In the genomic region with DNA sequence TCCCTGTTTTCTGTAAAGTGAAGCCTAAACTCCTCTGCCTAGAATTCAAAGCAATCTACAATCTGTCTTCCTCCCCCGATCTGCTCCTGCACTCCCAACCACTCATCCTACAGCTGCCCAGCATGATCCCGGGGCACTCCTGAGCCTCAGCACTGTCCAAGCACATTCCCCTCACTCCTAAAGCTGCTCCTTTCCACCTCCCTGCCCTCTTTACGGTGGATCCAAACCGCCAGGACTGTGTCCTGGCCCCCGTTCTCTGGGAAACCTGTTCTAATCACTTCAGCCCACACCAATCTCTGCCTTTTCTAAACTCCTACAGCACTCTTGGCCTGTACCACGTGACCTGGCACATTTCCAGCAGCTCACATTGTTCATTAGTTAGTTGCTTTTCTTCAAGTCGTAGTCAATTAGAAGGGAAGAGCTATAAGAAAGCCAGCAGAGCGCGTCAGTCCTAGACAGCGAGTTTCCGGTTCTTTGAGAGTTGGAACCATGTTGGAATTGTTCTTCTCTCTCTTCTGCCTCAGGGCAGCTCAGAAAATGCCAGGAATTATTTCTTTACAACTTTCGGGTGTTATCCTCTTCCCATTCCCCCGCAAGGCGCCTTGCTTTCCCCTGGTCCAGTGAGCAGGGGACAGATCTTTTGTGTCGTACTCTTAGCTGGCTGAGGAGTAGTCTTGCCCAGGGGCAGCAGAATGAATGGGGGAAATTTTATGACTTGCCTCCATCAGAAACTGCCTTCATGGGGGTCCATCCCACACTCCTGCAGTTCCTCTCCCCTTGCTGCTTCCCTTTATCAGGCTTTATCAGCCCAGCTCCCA, we compare ENCODE assay signal across 11 cellular contexts.
DNase-seq lines count a peak whose midpoint lies in the region; ATAC-seq and TF ChIP-seq lines count a peak whose summit lies in the region.
"Had no signal": no experiment of that assay in that cellular context is flagged by ENCODE, and none has a peak within 500 bp of the region (broad histone marks: within the 10 kb centered on the region; RNA-seq: fewer than 3 reads in every experiment).

No MANE protein-coding gene starts in this region.

- H3K9me3 ChIP-seq in HEK293 (ENCODE audit: control insufficient read depth, insufficient read depth, low read depth, low read length) (no peaks in the 10 kb centered on the region), MM.1S (replicated peaks; ENCODE audit: insufficient read depth, low read length) (no peaks in the 10 kb centered on the region)
- H3K9me3 ChIP-seq: Peyer's patch had no signal

- H3K4me3 ChIP-seq in HEK293 (ENCODE audit: low read depth, low read length) (no peak overlapping the region), fibroblast of pulmonary artery (replicated peaks; ENCODE audit: low read depth, low read length) (no peak overlapping the region), MM.1S (ENCODE audit: low read length) (no peak overlapping the region)
- H3K4me3 ChIP-seq: Peyer's patch had no signal

- H3K9me2 ChIP-seq in MM.1S (replicated peaks; ENCODE audit: insufficient read depth, low read length), result no peaks in the 10 kb centered on the region

- H3K27ac ChIP-seq in HEK293 (ENCODE audit: extremely low read depth, low read depth, low read length) (no peak overlapping the region), MM.1S (ENCODE audit: low read length) (no peak overlapping the region)
- H3K27ac ChIP-seq: Peyer's patch had no signal

- H4K20me1 ChIP-seq in MM.1S (ENCODE audit: insufficient read depth, low read length), result no peaks in the 10 kb centered on the region

- H2AFZ ChIP-seq in MM.1S (ENCODE audit: low read length), result no peak overlapping the region

- H3K79me2 ChIP-seq in MM.1S (ENCODE audit: low read length), result no peaks in the 10 kb centered on the region

- intact Hi-C loops in posterior vena cava (cut with DNase I), result no loop called here

- H3K4me1 ChIP-seq in HEK293 (ENCODE audit: control insufficient read depth, insufficient read depth, low read length) (peaks cover 7% of the 10 kb centered on the region; the same call in 1 of the 2 replicates), MM.1S (ENCODE audit: low read length) (no peaks in the 10 kb centered on the region)
- H3K4me1 ChIP-seq: Peyer's patch had no signal

- ATAC-seq in SK-N-SH treated with all-trans-retinoic acid at 6 μM for 48 hours (peak; percentile 83), GM21360 (IDR thresholded peaks at IDR 0.05; ENCODE audit: unreplicated experiment) (no peak), HG03469 (IDR thresholded peaks at IDR 0.05; ENCODE audit: unreplicated experiment) (no peak)
- ATAC-seq: activated CD8-positive, alpha-beta T cell treated with anti-CD3 and anti-CD28 coated beads, Interleukin-2, amount 10 ng/mL, durations not matched to agents 7 days and 5 days had no signal

- TF ChIP-seq CTCF in HEK293 (tag by site-specific recombination; IDR thresholded peaks at IDR 0.05), result no peak
- TF ChIP-seq CTCF in fibroblast of pulmonary artery (IDR thresholded peaks at IDR 0.05; ENCODE audit: low read length, missing control alignments), result no peak
- TF ChIP-seq CTCF in MM.1S (IDR thresholded peaks at IDR 0.05; ENCODE audit: low read length), result no peak

- no peaks in the 10 kb centered on the region for H3F3A ChIP-seq in MM.1S (ENCODE audit: insufficient read depth, low read length)

- no peak overlapping the region for H3K9ac ChIP-seq in MM.1S (ENCODE audit: low read length)

- H3K27me3 ChIP-seq in MM.1S (replicated peaks; ENCODE audit: insufficient read depth, low read length), result no peaks in the 10 kb centered on the region
- H3K27me3 ChIP-seq: Peyer's patch had no signal

- CTCF ChIA-PET in HEK293 (lab: Yijun Ruan, JAX), result interaction anchor here (0.6 to 7.7 kb wide), 4 partner anchors 13 to 195 kb away, joined by 3 to 104 read pairs (median 4); no protein-coding TSS in a partner anchor

- H3K4me2 ChIP-seq in MM.1S (ENCODE audit: low read depth, low read length), result no peak overlapping the region

- POLR2A ChIA-PET in HEK293 (lab: Yijun Ruan, JAX), result no interaction called here

- H3K36me3 ChIP-seq in HEK293 (ENCODE audit: control insufficient read depth in 2 of 2, insufficient read depth in 1 of 2, low read length in 2 of 2) (no peaks in the 10 kb centered on the region), MM.1S (replicated peaks; ENCODE audit: insufficient read depth, low read length) (no peaks in the 10 kb centered on the region)
- H3K36me3 ChIP-seq: Peyer's patch had no signal

- DNase-seq in fibroblast of pulmonary artery (ENCODE audit: low read depth) (peak; percentile 25), posterior vena cava (ENCODE audit: low spot score) (peak; percentile 41), NCI-H1048 (lab: John Stamatoyannopoulos, UW) (no peak), MM.1S (no peak)
- DNase-seq: activated CD8-positive, alpha-beta T cell treated with anti-CD3 and anti-CD28 coated beads, Interleukin-2, amount 10 ng/mL, durations not matched to agents 7 days and 5 days; central memory CD4-positive, alpha-beta T cell; Peyer's patch had no signal

TF ChIP-seq in HEK293, 187 proteins besides CTCF, POLR2A, EP300 and RAD21 (continues in another document):
- TF ChIP-seq TRIM28 (IDR thresholded peaks at IDR 0.05; ENCODE audit: borderline replicate concordance, low read length) (0 out of 2 replicates have a peak, but pooled peaks have one; percentile 32), ZNF146 (tag by site-specific recombination; IDR thresholded peaks at IDR 0.05) (peak; percentile 14; the same call in 1 of the 2 replicates), MZF1 (tag by site-specific recombination; IDR thresholded peaks at IDR 0.05; ENCODE audit: borderline replicate concordance) (peak; percentile 74; the same call in 1 of the 2 replicates), ZNF548 (tag by site-specific recombination; IDR thresholded peaks at IDR 0.05) (no peak), ZIC2 (tag by site-specific recombination; IDR thresholded peaks at IDR 0.05) (peak; percentile 75)
- TF ChIP-seq, protein P1, sequence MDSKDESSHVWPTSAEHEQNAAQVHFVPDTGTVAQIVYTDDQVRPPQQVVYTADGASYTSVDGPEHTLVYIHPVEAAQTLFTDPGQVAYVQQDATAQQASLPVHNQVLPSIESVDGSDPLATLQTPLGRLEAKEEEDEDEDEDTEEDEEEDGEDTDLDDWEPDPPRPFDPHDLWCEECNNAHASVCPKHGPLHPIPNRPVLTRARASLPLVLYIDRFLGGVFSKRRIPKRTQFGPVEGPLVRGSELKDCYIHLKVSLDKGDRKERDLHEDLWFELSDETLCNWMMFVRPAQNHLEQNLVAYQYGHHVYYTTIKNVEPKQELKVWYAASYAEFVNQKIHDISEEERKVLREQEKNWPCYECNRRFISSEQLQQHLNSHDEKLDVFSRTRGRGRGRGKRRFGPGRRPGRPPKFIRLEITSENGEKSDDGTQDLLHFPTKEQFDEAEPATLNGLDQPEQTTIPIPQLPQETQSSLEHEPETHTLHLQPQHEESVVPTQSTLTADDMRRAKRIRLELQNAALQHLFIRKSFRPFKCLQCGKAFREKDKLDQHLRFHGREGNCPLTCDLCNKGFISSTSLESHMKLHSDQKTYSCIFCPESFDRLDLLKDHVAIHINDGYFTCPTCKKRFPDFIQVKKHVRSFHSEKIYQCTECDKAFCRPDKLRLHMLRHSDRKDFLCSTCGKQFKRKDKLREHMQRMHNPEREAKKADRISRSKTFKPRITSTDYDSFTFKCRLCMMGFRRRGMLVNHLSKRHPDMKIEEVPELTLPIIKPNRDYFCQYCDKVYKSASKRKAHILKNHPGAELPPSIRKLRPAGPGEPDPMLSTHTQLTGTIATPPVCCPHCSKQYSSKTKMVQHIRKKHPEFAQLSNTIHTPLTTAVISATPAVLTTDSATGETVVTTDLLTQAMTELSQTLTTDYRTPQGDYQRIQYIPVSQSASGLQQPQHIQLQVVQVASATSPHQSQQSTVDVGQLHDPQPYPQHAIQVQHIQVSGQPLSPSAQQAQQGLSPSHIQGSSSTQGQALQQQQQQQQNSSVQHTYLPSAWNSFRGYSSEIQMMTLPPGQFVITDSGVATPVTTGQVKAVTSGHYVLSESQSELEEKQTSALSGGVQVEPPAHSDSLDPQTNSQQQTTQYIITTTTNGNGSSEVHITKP (tag by site-specific recombination; IDR thresholded peaks at IDR 0.05), result 0 out of 2 replicates have a peak, but pooled peaks have one; percentile 5

TF ChIP-seq in SK-N-SH treated with all-trans-retinoic acid at 6 μM for 48 hours, 23 proteins besides CTCF, POLR2A, EP300 and RAD21 (continues in another document):
- TF ChIP-seq ARNTL (CRISPR knock-in tag; IDR thresholded peaks at IDR 0.05; ENCODE audit: borderline replicate concordance, low read depth) (no peak), TOX (CRISPR knock-in tag; IDR thresholded peaks at IDR 0.05; ENCODE audit: borderline replicate concordance) (no peak), SNAI2 (CRISPR knock-in tag; IDR thresholded peaks at IDR 0.05) (no peak), ESRRG (CRISPR knock-in tag; IDR thresholded peaks at IDR 0.05) (no peak)
- TF ChIP-seq, protein P2, sequence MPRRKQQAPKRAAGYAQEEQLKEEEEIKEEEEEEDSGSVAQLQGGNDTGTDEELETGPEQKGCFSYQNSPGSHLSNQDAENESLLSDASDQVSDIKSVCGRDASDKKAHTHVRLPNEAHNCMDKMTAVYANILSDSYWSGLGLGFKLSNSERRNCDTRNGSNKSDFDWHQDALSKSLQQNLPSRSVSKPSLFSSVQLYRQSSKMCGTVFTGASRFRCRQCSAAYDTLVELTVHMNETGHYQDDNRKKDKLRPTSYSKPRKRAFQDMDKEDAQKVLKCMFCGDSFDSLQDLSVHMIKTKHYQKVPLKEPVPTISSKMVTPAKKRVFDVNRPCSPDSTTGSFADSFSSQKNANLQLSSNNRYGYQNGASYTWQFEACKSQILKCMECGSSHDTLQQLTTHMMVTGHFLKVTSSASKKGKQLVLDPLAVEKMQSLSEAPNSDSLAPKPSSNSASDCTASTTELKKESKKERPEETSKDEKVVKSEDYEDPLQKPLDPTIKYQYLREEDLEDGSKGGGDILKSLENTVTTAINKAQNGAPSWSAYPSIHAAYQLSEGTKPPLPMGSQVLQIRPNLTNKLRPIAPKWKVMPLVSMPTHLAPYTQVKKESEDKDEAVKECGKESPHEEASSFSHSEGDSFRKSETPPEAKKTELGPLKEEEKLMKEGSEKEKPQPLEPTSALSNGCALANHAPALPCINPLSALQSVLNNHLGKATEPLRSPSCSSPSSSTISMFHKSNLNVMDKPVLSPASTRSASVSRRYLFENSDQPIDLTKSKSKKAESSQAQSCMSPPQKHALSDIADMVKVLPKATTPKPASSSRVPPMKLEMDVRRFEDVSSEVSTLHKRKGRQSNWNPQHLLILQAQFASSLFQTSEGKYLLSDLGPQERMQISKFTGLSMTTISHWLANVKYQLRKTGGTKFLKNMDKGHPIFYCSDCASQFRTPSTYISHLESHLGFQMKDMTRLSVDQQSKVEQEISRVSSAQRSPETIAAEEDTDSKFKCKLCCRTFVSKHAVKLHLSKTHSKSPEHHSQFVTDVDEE (CRISPR knock-in tag; IDR thresholded peaks at IDR 0.05), result no peak

Comparison
In these comparisons a context has a peak if more than half of its experiments do, and no peak if none do; other contexts are left out.
1. DNase-seq: peak in fibroblast of pulmonary artery (single experiment) and posterior vena cava (single experiment); none in NCI-H1048 (single experiment) and MM.1S (single experiment).